Comparison of ENCODE assay signal across 27 cellular contexts in the genomic region with DNA sequence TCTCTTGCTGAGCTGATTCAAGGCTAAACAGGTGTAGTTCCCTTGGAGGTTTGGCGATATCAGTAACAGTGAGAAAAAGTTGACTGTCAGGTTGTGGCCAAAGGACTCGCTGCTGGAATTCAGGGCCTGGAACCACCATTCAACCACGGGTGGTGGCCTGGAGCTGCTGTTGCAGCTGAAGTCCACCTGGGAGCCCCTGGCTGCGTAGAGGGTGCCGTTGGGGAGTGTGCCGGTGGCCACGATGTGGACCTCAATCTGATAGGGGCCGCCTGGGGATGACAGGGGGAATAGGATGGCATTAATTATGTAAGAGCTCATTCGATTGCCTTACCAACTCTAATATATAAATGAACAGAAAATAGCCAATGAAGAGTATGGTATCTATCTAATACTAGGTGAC.
"Had no signal": no experiment of that assay in that cellular context is flagged by ENCODE, and none has a peak within 500 bp of the region (broad histone marks: within the 10 kb centered on the region; RNA-seq: fewer than 3 reads in every experiment).

No MANE protein-coding gene starts in this region.

- H3K9me3 Mint-ChIP-seq: natural killer cell; nephron; neural progenitor cell; stimulated activated effector memory CD8-positive, alpha-beta T cell treated with anti-CD3 and anti-CD28 coated beads, Interleukin-12 subunit alpha, Interleukin-12 subunit beta, amount 100 ng/mL, for 72 hours; stimulated activated naive B cell treated with anti-CD40 and anti-IgM and Interleukin-4, amounts not matched to agents 10 μg/mL and 1 μg/mL and 100 μg/mL, for 72 hours; stimulated activated naive CD8-positive, alpha-beta T cell treated with anti-CD3 and anti-CD28 coated beads, Interleukin-15, Interleukin-2, amounts not matched to agents 100 ng/mL and 50 ng/mL, for 24 hours had no signal

- H3K27me3 Mint-ChIP-seq: naive thymus-derived CD4-positive, alpha-beta T cell; stimulated activated naive B cell treated with anti-CD40 and anti-IgM and Interleukin-4, amounts not matched to agents 10 μg/mL and 1 μg/mL and 100 μg/mL, for 72 hours; stimulated activated naive CD8-positive, alpha-beta T cell treated with anti-CD3 and anti-CD28 coated beads, Interleukin-15, Interleukin-2, amounts not matched to agents 100 ng/mL and 50 ng/mL, for 24 hours had no signal

- H3K4me1 Mint-ChIP-seq: natural killer cell; nephron; neural progenitor cell; stimulated activated effector memory CD8-positive, alpha-beta T cell treated with anti-CD3 and anti-CD28 coated beads, Interleukin-12 subunit alpha, Interleukin-12 subunit beta, amount 100 ng/mL, for 72 hours; stimulated activated naive B cell treated with anti-CD40 and anti-IgM and Interleukin-4, amounts not matched to agents 10 μg/mL and 1 μg/mL and 100 μg/mL, for 72 hours had no signal

- H3K4me2 ChIP-seq: neural progenitor cell had no signal

- H3K4me3 Mint-ChIP-seq: naive thymus-derived CD4-positive, alpha-beta T cell; natural killer cell; nephron; neural progenitor cell; stimulated activated effector memory CD8-positive, alpha-beta T cell treated with anti-CD3 and anti-CD28 coated beads, Interleukin-12 subunit alpha, Interleukin-12 subunit beta, amount 100 ng/mL, for 72 hours; stimulated activated naive B cell treated with anti-CD40 and anti-IgM and Interleukin-4, amounts not matched to agents 10 μg/mL and 1 μg/mL and 100 μg/mL, for 72 hours; stimulated activated naive CD8-positive, alpha-beta T cell treated with anti-CD3 and anti-CD28 coated beads, Interleukin-15, Interleukin-2, amounts not matched to agents 100 ng/mL and 50 ng/mL, for 24 hours had no signal

- H3K4me3 ChIP-seq: neural progenitor cell, pancreas, prostate gland, right lobe of liver, sigmoid colon, stomach, thoracic aorta, thyroid gland, tibial nerve, upper lobe of left lung, vagina had no signal

- ATAC-seq: naive thymus-derived CD4-positive, alpha-beta T cell; natural killer cell; pancreas; right cardiac atrium; right lobe of liver; stimulated activated effector memory CD8-positive, alpha-beta T cell treated with anti-CD3 and anti-CD28 coated beads, Interleukin-12 subunit alpha, Interleukin-12 subunit beta, amount 100 ng/mL, for 72 hours; stimulated activated naive B cell treated with anti-CD40 and anti-IgM and Interleukin-4, amounts not matched to agents 10 μg/mL and 1 μg/mL and 100 μg/mL, for 72 hours had no signal

- H3K4me1 ChIP-seq: neural progenitor cell, pancreas, prostate gland, right lobe of liver, sigmoid colon, stomach, thyroid gland, tibial nerve, upper lobe of left lung, vagina had no signal

- H3K36me3 ChIP-seq: neural progenitor cell, neutrophil had no signal

- H3K27ac ChIP-seq: neural progenitor cell, neutrophil, pancreas, prostate gland, right lobe of liver, sigmoid colon, stomach, thoracic aorta, thyroid gland, tibial nerve, upper lobe of left lung, vagina had no signal

- H2AFZ ChIP-seq: neural progenitor cell had no signal

- DNase-seq: naive thymus-derived CD4-positive, alpha-beta T cell; natural killer cell; nucleus accumbens; pancreas; right cardiac atrium; right lobe of liver; sigmoid colon; small intestine; stimulated activated CD4-positive, alpha-beta T cell treated with anti-CD3 and anti-CD28 coated beads, Interleukin-15, amount 100 ng/mL, for 24 hours; stimulated activated CD4-positive, alpha-beta T cell treated with anti-CD3 and anti-CD28 coated beads, Interleukin-2, amount 100 ng/mL, for 24 hours; stimulated activated CD4-positive, alpha-beta T cell treated with anti-CD3 and anti-CD28 coated beads, Interleukin-2, amount 100 ng/mL, for 48 hours; stimulated activated CD4-positive, alpha-beta T cell treated with anti-CD3 and anti-CD28 coated beads, Interleukin-4, amount 100 ng/mL, for 24 hours; stimulated activated naive B cell treated with anti-CD40 and anti-IgM and Interleukin-4, amounts not matched to agents 10 μg/mL and 1 μg/mL and 100 μg/mL, for 72 hours; stimulated activated naive CD4-positive, alpha-beta T cell treated with Interleukin-2 at 50 U/mL for 16 hours; stomach; thyroid gland; trophoblast cell; upper lobe of left lung had no signal

- H3K27me3 ChIP-seq: neural progenitor cell, neutrophil, pancreas, right lobe of liver, sigmoid colon, stomach, thyroid gland, tibial nerve, upper lobe of left lung, vagina had no signal

- H3K9ac ChIP-seq: neural progenitor cell had no signal

- H3K27ac Mint-ChIP-seq: naive thymus-derived CD4-positive, alpha-beta T cell; natural killer cell; nephron; neural progenitor cell; stimulated activated effector memory CD8-positive, alpha-beta T cell treated with anti-CD3 and anti-CD28 coated beads, Interleukin-12 subunit alpha, Interleukin-12 subunit beta, amount 100 ng/mL, for 72 hours; stimulated activated naive B cell treated with anti-CD40 and anti-IgM and Interleukin-4, amounts not matched to agents 10 μg/mL and 1 μg/mL and 100 μg/mL, for 72 hours; stimulated activated naive CD8-positive, alpha-beta T cell treated with anti-CD3 and anti-CD28 coated beads, Interleukin-15, Interleukin-2, amounts not matched to agents 100 ng/mL and 50 ng/mL, for 24 hours had no signal

- H3K36me3 Mint-ChIP-seq: natural killer cell; stimulated activated effector memory CD8-positive, alpha-beta T cell treated with anti-CD3 and anti-CD28 coated beads, Interleukin-12 subunit alpha, Interleukin-12 subunit beta, amount 100 ng/mL, for 72 hours had no signal
